16 cellular contexts compared by ENCODE assay signal in the genomic region with DNA sequence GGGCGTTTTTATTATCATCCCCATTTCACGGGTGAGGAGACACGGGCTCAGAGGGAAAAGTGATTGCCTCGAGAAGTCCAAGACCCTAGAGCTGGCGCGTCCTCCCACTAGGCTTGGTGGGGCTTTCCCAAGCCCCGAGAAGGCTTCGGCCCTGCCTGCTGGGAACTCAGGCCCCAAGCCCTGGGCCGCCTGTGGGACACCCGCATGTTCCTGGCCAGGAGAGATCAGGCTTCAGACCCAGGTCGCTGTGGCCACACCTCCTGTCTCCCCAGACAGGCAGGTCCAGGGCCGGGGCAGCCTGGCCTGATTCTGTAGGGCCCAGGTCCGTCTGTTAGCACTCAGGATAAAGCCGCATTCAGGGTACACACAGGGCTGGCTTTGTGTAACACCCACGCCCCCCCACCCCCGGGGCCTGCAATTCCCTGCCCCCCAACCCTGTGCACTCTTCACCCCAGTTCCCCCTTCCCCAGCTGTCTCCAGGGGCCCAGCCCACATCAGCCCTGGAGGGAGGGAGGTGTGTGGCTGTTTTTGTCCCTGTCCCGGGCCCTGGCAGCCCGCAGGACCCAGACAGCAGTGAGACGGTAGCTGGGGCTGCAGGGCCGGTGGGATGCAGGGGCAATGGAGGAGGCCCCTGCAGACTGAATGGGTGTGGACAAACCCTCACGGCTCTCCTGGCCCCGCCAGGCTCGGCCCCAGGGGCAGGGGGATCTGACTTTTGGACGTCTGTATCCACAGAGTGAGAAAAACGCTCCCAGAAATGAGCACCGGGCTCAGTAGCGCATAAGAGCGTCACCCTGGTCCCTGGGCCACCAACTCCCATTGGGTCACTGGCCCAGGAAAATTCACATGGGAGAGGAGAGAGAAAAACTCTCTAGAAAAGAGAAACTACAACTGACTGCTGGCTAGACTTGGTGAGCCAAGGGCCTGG. TPM values are rescaled to one million over a fixed set of nuclear protein-coding genes. Genes with fewer than 3 reads are reported as not detected.
DNase-seq lines count a peak whose midpoint lies in the region; ATAC-seq and TF ChIP-seq lines count a peak whose summit lies in the region.
"Had no signal": no experiment of that assay in that cellular context is flagged by ENCODE, and none has a peak within 500 bp of the region (broad histone marks: within the 10 kb centered on the region; RNA-seq: fewer than 3 reads in every experiment).

No MANE protein-coding gene starts in this region.

- H3K9me3 ChIP-seq in breast epithelium: no peaks in the 10 kb centered on the region
- no peaks in the 10 kb centered on the region for H3K9me3 ChIP-seq in vagina
- H3K9me3 ChIP-seq: neutrophil had no signal

- CTCF ChIA-PET in MCF 10A (lab: Yijun Ruan, JAX): no interaction called here

- no peak overlapping the region for H3K27ac Mint-ChIP-seq in MCF 10A (ENCODE audit: low read depth, unreplicated experiment)
- no peak overlapping the region for H3K27ac Mint-ChIP-seq in chondrocyte (ENCODE audit: unreplicated experiment)
- no peak overlapping the region for H3K27ac Mint-ChIP-seq in nephron progenitor cell
- H3K27ac Mint-ChIP-seq: activated naive CD8-positive, alpha-beta T cell had no signal

- H3K27me3 ChIP-seq in breast epithelium (no peaks in the 10 kb centered on the region), vagina (no peaks in the 10 kb centered on the region)
- H3K27me3 ChIP-seq: neutrophil had no signal

- no peaks in the 10 kb centered on the region for H3K36me3 ChIP-seq in breast epithelium
- no peaks in the 10 kb centered on the region for H3K36me3 ChIP-seq in vagina
- H3K36me3 ChIP-seq: neutrophil had no signal

- H3K4me1 Mint-ChIP-seq in MCF 10A (ENCODE audit: insufficient read depth, unreplicated experiment) (peaks cover 19% of the 10 kb centered on the region), chondrocyte (ENCODE audit: low read depth) (peaks cover 32% of the 10 kb centered on the region), nephron progenitor cell (peaks cover 39% of the 10 kb centered on the region)

- TF ChIP-seq POLR2A in breast epithelium (IDR thresholded peaks at IDR 0.05) (no peak), vagina (IDR thresholded peaks at IDR 0.05) (no peak)

- POLR2A ChIA-PET in MCF 10A (lab: Yijun Ruan, JAX): no interaction called here

- no peaks in the 10 kb centered on the region for H3K27me3 Mint-ChIP-seq in MCF 10A (ENCODE audit: insufficient read depth, unreplicated experiment)
- no peaks in the 10 kb centered on the region for H3K27me3 Mint-ChIP-seq in chondrocyte (ENCODE audit: low read depth)
- H3K27me3 Mint-ChIP-seq in nephron progenitor cell (ENCODE audit: low read depth, poor library complexity): peaks cover 3% of the 10 kb centered on the region
- H3K27me3 Mint-ChIP-seq: activated naive CD8-positive, alpha-beta T cell had no signal

- BruUV-seq in MCF 10A (replicated peaks; lab: Mats Ljungman, UMichigan): no TSS peak

- TF ChIP-seq CTCF in breast epithelium (IDR thresholded peaks at IDR 0.05): no peak
- no peak for TF ChIP-seq CTCF in MCF 10A (IDR thresholded peaks at IDR 0.05; ENCODE audit: unreplicated experiment)
- no peak for TF ChIP-seq CTCF in chondrocyte (IDR thresholded peaks at IDR 0.05)
- no peak for TF ChIP-seq CTCF in nephron progenitor cell (IDR thresholded peaks at IDR 0.05)
- TF ChIP-seq CTCF in vagina (IDR thresholded peaks at IDR 0.05): no peak

- H3K27ac ChIP-seq in breast epithelium (no peak overlapping the region), vagina (peak overlapping the region; percentile 58)
- H3K27ac ChIP-seq: neutrophil had no signal

- H3K9me3 Mint-ChIP-seq in MCF 10A (ENCODE audit: unreplicated experiment) (no peaks in the 10 kb centered on the region), chondrocyte (ENCODE audit: low read depth) (no peaks in the 10 kb centered on the region), nephron progenitor cell (no peaks in the 10 kb centered on the region)

- DNase-seq in breast epithelium (ENCODE audit: low spot score in 2 of 2) (peak; percentile 15 to 42), MCF 10A (ENCODE audit: unreplicated experiment) (no peak), chondrocyte (ENCODE audit: low spot score) (peak; percentile 81), nephron progenitor cell (peak; percentile 31), vagina (ENCODE audit: extremely low spot score in 2 of 2) (no peak), NCI-H446 treated with DMSO at 0.1 percent for 48 hours (lab: John Stamatoyannopoulos, UW) (no peak), NCI-H187 (lab: John Stamatoyannopoulos, UW) (no peak)
- DNase-seq: activated CD4-positive, alpha-beta T cell treated with anti-CD3 and anti-CD28 coated beads for 48 hours; hippocampal formation; NCI-H2171; stimulated activated CD4-positive, alpha-beta T cell treated with anti-CD3 and anti-CD28 coated beads, Interleukin-15, amount 100 ng/mL, for 24 hours had no signal

- H3K36me3 Mint-ChIP-seq in MCF 10A (ENCODE audit: insufficient read depth, unreplicated experiment) (peaks cover 13% of the 10 kb centered on the region), chondrocyte (ENCODE audit: low read depth) (peaks cover 9% of the 10 kb centered on the region), nephron progenitor cell (ENCODE audit: low read depth) (peaks cover 3% of the 10 kb centered on the region)
- H3K36me3 Mint-ChIP-seq: activated naive CD8-positive, alpha-beta T cell had no signal

- ATAC-seq in GM18868 (IDR thresholded peaks at IDR 0.05; ENCODE audit: unreplicated experiment): no peak
- ATAC-seq: esophagus mucosa had no signal

- no peak overlapping the region for H3K4me3 ChIP-seq in breast epithelium
- no peak overlapping the region for H3K4me3 ChIP-seq in vagina

- H3K4me3 Mint-ChIP-seq in MCF 10A (ENCODE audit: unreplicated experiment) (no peak overlapping the region), chondrocyte (ENCODE audit: unreplicated experiment) (no peak overlapping the region), nephron progenitor cell (no peak overlapping the region)
- H3K4me3 Mint-ChIP-seq: activated naive CD8-positive, alpha-beta T cell had no signal

- intact Hi-C loops in breast epithelium (cut with DNase I; ENCODE audit: low total_unique reads) (loop anchor here (10.0 kb wide), 1 partner anchor 422 kb away; no protein-coding TSS in a partner anchor), MCF 10A (cut with micrococcal nuclease) (no loop called here), vagina (cut with DNase I) (no loop called here)

- peaks cover 0 to 3% of the 10 kb centered on the region in 2 donors for H3K4me1 ChIP-seq in breast epithelium
- peaks cover 66% of the 10 kb centered on the region for H3K4me1 ChIP-seq in vagina

RNA-seq across cellular contexts. Expression of a gene that starts 42.4 kb away (rescaled TPM):
- total RNA-seq in breast epithelium (1 to 10 TPM in 1 of 3 donors, under 1 TPM in 1, not detected in 1; 0.73 to 2.4 TPM), MCF 10A (2022) (not detected in 2 replicates), chondrocyte (not detected in 3 replicates), vagina (0.74 TPM)
- total RNA-seq: lung microvascular endothelial cell had no signal

RNA-seq across cellular contexts. Expression of a gene that starts 47.2 kb away (rescaled TPM):
- 10 to 100 TPM in 2 of 3 donors, 1 to 10 TPM in 1; 9.2 to 13.2 (median 13.1) TPM for total RNA-seq in breast epithelium
- 60.6 and 68.5 TPM in 2 replicates for total RNA-seq in MCF 10A (2022)
- total RNA-seq in chondrocyte: 151 to 298 TPM (median 163 TPM) in 3 replicates
- 11.3 TPM for total RNA-seq in vagina

Comparison
In these comparisons a context has a peak if more than half of its experiments do, and no peak if none do; other contexts are left out.
1. DNase-seq: peak in breast epithelium (2 of 2), chondrocyte (single experiment) and nephron progenitor cell (single experiment); none in MCF 10A (single experiment), vagina (0 of 2), NCI-H446 treated with DMSO at 0.1 percent for 48 hours (single experiment) and NCI-H187 (0 of 2).